1 cellular context compared by ENCODE assay signal in the genomic region with DNA sequence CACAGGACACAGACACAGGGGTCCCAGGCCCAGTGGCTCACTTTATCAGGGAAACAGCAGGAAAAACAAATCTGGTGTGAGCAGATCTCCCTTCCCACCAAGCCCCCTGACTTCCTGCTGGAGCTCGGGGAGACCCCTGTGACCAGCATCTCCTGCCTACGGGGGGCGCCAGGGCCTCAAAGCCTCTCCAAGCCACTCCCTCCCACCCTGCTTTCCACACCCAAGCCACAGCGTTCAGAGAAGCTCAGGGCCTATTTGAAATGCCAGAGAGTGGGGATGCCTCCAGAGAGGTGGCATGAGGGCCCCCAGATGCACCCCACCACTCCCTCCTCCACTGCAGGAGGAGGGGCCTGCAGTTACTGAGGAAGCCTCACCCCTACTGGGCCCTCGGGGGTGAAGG.
TF ChIP-seq lines count a peak whose summit lies in the region.

No MANE protein-coding gene starts in this region.

TF ChIP-seq in SK-N-SH treated with all-trans-retinoic acid at 6 μM for 48 hours, 23 proteins besides CTCF, POLR2A, EP300 and RAD21 (continued from another document):
- TF ChIP-seq ESRRG (CRISPR knock-in tag; IDR thresholded peaks at IDR 0.05): no peak
- no peak for TF ChIP-seq GLIS3 (CRISPR knock-in tag; IDR thresholded peaks at IDR 0.05)
- no peak for TF ChIP-seq TCF4 (CRISPR knock-in tag; IDR thresholded peaks at IDR 0.05; ENCODE audit: borderline replicate concordance)
- no peak for TF ChIP-seq ZFP3 (CRISPR knock-in tag; IDR thresholded peaks at IDR 0.05)
- TF ChIP-seq PPARA (CRISPR knock-in tag; IDR thresholded peaks at IDR 0.05; ENCODE audit: borderline replicate concordance): no peak
- no peak for TF ChIP-seq ISL1 (CRISPR knock-in tag; IDR thresholded peaks at IDR 0.05)
- TF ChIP-seq, protein P1, sequence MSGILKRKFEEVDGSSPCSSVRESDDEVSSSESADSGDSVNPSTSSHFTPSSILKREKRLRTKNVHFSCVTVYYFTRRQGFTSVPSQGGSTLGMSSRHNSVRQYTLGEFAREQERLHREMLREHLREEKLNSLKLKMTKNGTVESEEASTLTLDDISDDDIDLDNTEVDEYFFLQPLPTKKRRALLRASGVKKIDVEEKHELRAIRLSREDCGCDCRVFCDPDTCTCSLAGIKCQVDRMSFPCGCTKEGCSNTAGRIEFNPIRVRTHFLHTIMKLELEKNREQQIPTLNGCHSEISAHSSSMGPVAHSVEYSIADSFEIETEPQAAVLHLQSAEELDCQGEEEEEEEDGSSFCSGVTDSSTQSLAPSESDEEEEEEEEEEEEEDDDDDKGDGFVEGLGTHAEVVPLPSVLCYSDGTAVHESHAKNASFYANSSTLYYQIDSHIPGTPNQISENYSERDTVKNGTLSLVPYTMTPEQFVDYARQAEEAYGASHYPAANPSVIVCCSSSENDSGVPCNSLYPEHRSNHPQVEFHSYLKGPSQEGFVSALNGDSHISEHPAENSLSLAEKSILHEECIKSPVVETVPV (CRISPR knock-in tag; IDR thresholded peaks at IDR 0.05): no peak
- no peak for TF ChIP-seq RARB (CRISPR knock-in tag; IDR thresholded peaks at IDR 0.05)
